In genomic region chr14:39773387-39773786, GRCh38 we compare ENCODE assay signal across 21 cellular contexts.
"Had no signal": no experiment of that assay in that cellular context is flagged by ENCODE, and none has a peak within 500 bp of the region (broad histone marks: within the 10 kb centered on the region; RNA-seq: fewer than 3 reads in every experiment).

No MANE protein-coding gene starts in this region.

- H3K36me3 ChIP-seq: pancreas, suprapubic skin, tibial artery, upper lobe of left lung, uterus had no signal

- H3K4me1 ChIP-seq: pancreas, suprapubic skin, tibial artery, upper lobe of left lung, uterus had no signal

- DNase-seq: effector CD4-positive, alpha-beta T cell; endodermal cell; erythroblast; head of caudate nucleus; left colon; left ventricle myocardium superior; mesendoderm; naive B cell; occipital lobe; pancreas; right cardiac atrium; small intestine; stimulated activated CD4-positive, alpha-beta T cell treated with anti-CD3 and anti-CD28 coated beads, Interleukin-2, amount 100 ng/mL, for 48 hours; stimulated activated naive CD4-positive, alpha-beta T cell treated with Interleukin-2 at 50 U/mL for 16 hours; tibial artery; upper lobe of left lung; uterus had no signal

- ATAC-seq: left colon, left ventricle myocardium superior, pancreas, right cardiac atrium had no signal

- H3K4me3 ChIP-seq: coronary artery, hepatocyte, lung, pancreas, suprapubic skin, tibial artery, upper lobe of left lung, uterus had no signal

- H3K9me3 ChIP-seq: pancreas, suprapubic skin, tibial artery, upper lobe of left lung, uterus had no signal

- H3K27ac ChIP-seq: coronary artery, hepatocyte, pancreas, suprapubic skin, tibial artery, upper lobe of left lung, uterus had no signal

- H3K27me3 ChIP-seq: hepatocyte, pancreas, suprapubic skin, tibial artery, upper lobe of left lung, uterus had no signal
